In the genomic region with DNA sequence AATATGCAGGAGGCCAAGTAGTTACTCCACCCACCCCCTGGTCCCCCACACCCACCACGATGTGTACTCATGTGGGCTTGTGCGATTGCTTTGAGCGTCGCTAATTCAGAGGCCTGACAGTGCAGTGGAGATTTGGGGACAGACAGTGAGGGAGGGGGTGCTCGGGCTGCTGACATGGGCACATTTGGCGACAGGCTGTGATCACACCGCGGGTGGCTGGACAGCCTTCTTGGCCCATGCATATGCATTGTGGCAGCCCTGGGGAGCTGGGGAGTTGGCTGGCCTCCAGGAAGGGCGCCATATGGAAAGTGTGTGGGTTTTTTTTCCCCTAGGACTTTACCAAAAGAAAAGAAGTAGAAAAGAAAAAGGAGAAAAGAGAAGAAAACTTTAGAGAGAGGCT, we compare ENCODE assay signal across 17 cellular contexts.
DNase-seq lines count a peak whose midpoint lies in the region; ATAC-seq and TF ChIP-seq lines count a peak whose summit lies in the region.
"Had no signal": no experiment of that assay in that cellular context is flagged by ENCODE, and none has a peak within 500 bp of the region (broad histone marks: within the 10 kb centered on the region; RNA-seq: fewer than 3 reads in every experiment).

No MANE protein-coding gene starts in this region.

- no peak overlapping the region for H4K12ac ChIP-seq in trophoblast cell (ENCODE audit: low read depth, low read length)

- H3K4me2 ChIP-seq in SK-N-SH (no peak overlapping the region), GM23338 (no peak overlapping the region), trophoblast cell (ENCODE audit: low read length) (no peak overlapping the region)

- H3K9me2 ChIP-seq in SK-N-SH (no peaks in the 10 kb centered on the region), GM23338 (ENCODE audit: insufficient read depth) (0 out of 2 replicates have a peak, but pooled peaks cover 6% of the 10 kb centered on the region)

- H3K79me2 ChIP-seq in SK-N-SH (ENCODE audit: insufficient read depth) (no peaks in the 10 kb centered on the region), GM23338 (replicated peaks; ENCODE audit: insufficient read depth) (no peaks in the 10 kb centered on the region), trophoblast cell (ENCODE audit: control insufficient read depth, insufficient read depth, low read length, poor library complexity) (no peaks in the 10 kb centered on the region)

- H3K14ac ChIP-seq in trophoblast cell (ENCODE audit: low read length) = no peak overlapping the region

- 16% methylated on average over 9 of the region's 9 CpGs for WGBS in SK-N-SH (ENCODE audit: low lambda C conversion rate)
- no CpG with 5 or more reads among the region's 9 CpGs for WGBS in trophoblast cell (ENCODE audit: extremely low coverage, insufficient coverage, insufficient read length)

- no peak for TF ChIP-seq EP300 in SK-N-SH (IDR thresholded peaks at IDR 0.05; ENCODE audit: borderline replicate concordance in 1 of 2, low read depth in 1 of 2, low read length in 1 of 2)

- no peaks in the 10 kb centered on the region for H3K36me3 Mint-ChIP-seq in GM23338 (ENCODE audit: low read depth)
- no peaks in the 10 kb centered on the region for H3K36me3 Mint-ChIP-seq in chondrocyte (ENCODE audit: low read depth)
- H3K36me3 Mint-ChIP-seq: CD4-positive, CD25-positive, alpha-beta regulatory T cell; CD8-positive, alpha-beta memory T cell; IgD-negative memory B cell had no signal

- no peak for TF ChIP-seq CTCF in SK-N-SH (IDR thresholded peaks at IDR 0.05)
- no peak for TF ChIP-seq CTCF in GM23338 (conservative IDR thresholded peaks at IDR 0.05; ENCODE audit: low read depth in 2 of 2)
- no peak for TF ChIP-seq CTCF in chondrocyte (IDR thresholded peaks at IDR 0.05)

- H2BK12ac ChIP-seq in trophoblast cell (ENCODE audit: low read length) = no peak overlapping the region

- no peak overlapping the region for H3K27ac ChIP-seq in SK-N-SH (ENCODE audit: low read depth in 2 of 2, low read length in 1 of 2)
- no peak overlapping the region for H3K27ac ChIP-seq in GM23338 (ENCODE audit: low read depth)
- no peak overlapping the region for H3K27ac ChIP-seq in trophoblast cell (ENCODE audit: low read depth, low read length)

- H3K4me3 Mint-ChIP-seq in GM23338 (no peak overlapping the region), chondrocyte (ENCODE audit: unreplicated experiment) (no peak overlapping the region)
- H3K4me3 Mint-ChIP-seq: B cell; CD4-positive, CD25-positive, alpha-beta regulatory T cell; CD8-positive, alpha-beta memory T cell; H9; IgD-negative memory B cell had no signal

- TF ChIP-seq RAD21 in SK-N-SH (IDR thresholded peaks at IDR 0.05; ENCODE audit: low read length) = no peak

- no peak overlapping the region for H4K91ac ChIP-seq in trophoblast cell (ENCODE audit: low read depth, low read length)

- H3K23ac ChIP-seq in trophoblast cell (ENCODE audit: low read length) = no peak overlapping the region

- no peak overlapping the region for H3K9ac ChIP-seq in SK-N-SH
- H3K9ac ChIP-seq in trophoblast cell (ENCODE audit: low read length) = peak overlapping the region; percentile 10

- H2BK5ac ChIP-seq in trophoblast cell (ENCODE audit: low read depth, low read length, poor library complexity) = no peak overlapping the region

- H3F3A ChIP-seq in SK-N-SH (replicated peaks; ENCODE audit: insufficient read depth) = no peaks in the 10 kb centered on the region
- no peaks in the 10 kb centered on the region for H3F3A ChIP-seq in GM23338 (replicated peaks; ENCODE audit: low read depth)

- no peak overlapping the region for H2AK5ac ChIP-seq in trophoblast cell (ENCODE audit: low read length)

- H4K20me1 ChIP-seq in SK-N-SH (ENCODE audit: insufficient read depth) = no peaks in the 10 kb centered on the region
- no peaks in the 10 kb centered on the region for H4K20me1 ChIP-seq in GM23338 (replicated peaks; ENCODE audit: insufficient read depth)

- CTCF ChIA-PET in SK-N-SH (lab: Yijun Ruan, JAX) = interaction anchor here (0.7 kb wide), 1 partner anchor 11 kb away, joined by 3 read pairs; no protein-coding TSS in a partner anchor

- H2AFZ ChIP-seq in SK-N-SH (ENCODE audit: low read depth) = no peak overlapping the region
- H2AFZ ChIP-seq in GM23338 = 0 out of 2 replicates have a peak overlapping the region, but pooled peaks have one; percentile 18
- no peak overlapping the region for H2AFZ ChIP-seq in trophoblast cell (ENCODE audit: insufficient read depth, low read length, poor library complexity)

- H3K9me3 ChIP-seq in SK-N-SH = no peaks in the 10 kb centered on the region
- H3K9me3 ChIP-seq in trophoblast cell (ENCODE audit: insufficient read depth, low read depth, low read length) = peaks cover 1% of the 10 kb centered on the region

- H3K4me3 ChIP-seq in SK-N-SH (ENCODE audit: low read depth in 2 of 2, low read length in 1 of 2) (no peak overlapping the region), GM23338 (no peak overlapping the region), trophoblast cell (ENCODE audit: low read depth, low read length) (no peak overlapping the region)

- no peaks in the 10 kb centered on the region for H3K36me3 ChIP-seq in SK-N-SH (replicated peaks in 1 of 2; ENCODE audit: control insufficient read depth in 1 of 2, insufficient read depth in 2 of 2, low read length in 1 of 2)
- H3K36me3 ChIP-seq in GM23338 (ENCODE audit: insufficient read depth) = no peaks in the 10 kb centered on the region
- H3K36me3 ChIP-seq in trophoblast cell (ENCODE audit: control insufficient read depth in 1 of 2, insufficient read depth in 2 of 2, low read length in 2 of 2) = no peaks in the 10 kb centered on the region

- H3K27me3 Mint-ChIP-seq in GM23338 (ENCODE audit: insufficient read depth, low read depth, poor library complexity) (no peaks in the 10 kb centered on the region), chondrocyte (ENCODE audit: low read depth) (no peaks in the 10 kb centered on the region)
- H3K27me3 Mint-ChIP-seq: B cell; CD4-positive, CD25-positive, alpha-beta regulatory T cell; IgD-negative memory B cell had no signal

- H3K18ac ChIP-seq in trophoblast cell (ENCODE audit: low read length) = no peak overlapping the region

- POLR2A ChIA-PET in SK-N-SH (lab: Yijun Ruan, JAX) = no interaction called here

- H3K79me1 ChIP-seq in trophoblast cell (ENCODE audit: low read length) = no peaks in the 10 kb centered on the region

- H3K27me3 ChIP-seq in SK-N-SH (ENCODE audit: insufficient read depth) (no peaks in the 10 kb centered on the region), GM23338 (ENCODE audit: insufficient read depth) (no peaks in the 10 kb centered on the region), trophoblast cell (ENCODE audit: insufficient read depth, low read length) (no peaks in the 10 kb centered on the region)

- H3K4me1 Mint-ChIP-seq in GM23338 = peaks cover 9% of the 10 kb centered on the region
- H3K4me1 Mint-ChIP-seq in chondrocyte (ENCODE audit: low read depth) = no peaks in the 10 kb centered on the region
- H3K4me1 Mint-ChIP-seq: B cell; CD4-positive, CD25-positive, alpha-beta regulatory T cell; CD8-positive, alpha-beta memory T cell; IgD-negative memory B cell had no signal

- no peak for ATAC-seq in SK-N-SH treated with all-trans-retinoic acid at 6 μM for 48 hours
- no peak for ATAC-seq in GM23338
- ATAC-seq in GM18511 (IDR thresholded peaks at IDR 0.05; ENCODE audit: unreplicated experiment) = no peak
- ATAC-seq: HepG2 had no signal

- H3K27ac Mint-ChIP-seq in GM23338 (no peak overlapping the region), chondrocyte (ENCODE audit: unreplicated experiment) (no peak overlapping the region)
- H3K27ac Mint-ChIP-seq: B cell; CD4-positive, CD25-positive, alpha-beta regulatory T cell; CD8-positive, alpha-beta memory T cell; H9; IgD-negative memory B cell had no signal

- H3K9me3 Mint-ChIP-seq in GM23338 (no peaks in the 10 kb centered on the region; the same call in 2 of the 3 replicates), chondrocyte (ENCODE audit: low read depth) (peaks cover 2% of the 10 kb centered on the region)
- H3K9me3 Mint-ChIP-seq: H9 had no signal

- no peaks in the 10 kb centered on the region for H3K4me1 ChIP-seq in SK-N-SH (ENCODE audit: control insufficient read depth in 1 of 2, insufficient read depth in 2 of 2, low read depth in 1 of 2, low read length in 1 of 2)
- H3K4me1 ChIP-seq in GM23338 (ENCODE audit: insufficient read depth) = no peaks in the 10 kb centered on the region
- no peaks in the 10 kb centered on the region for H3K4me1 ChIP-seq in trophoblast cell (ENCODE audit: control insufficient read depth in 1 of 2, insufficient read depth in 2 of 2, low read length in 2 of 2)

- no peak overlapping the region for H2BK120ac ChIP-seq in trophoblast cell (ENCODE audit: insufficient read depth, low read length, poor library complexity)

- no peak overlapping the region for H4K8ac ChIP-seq in trophoblast cell (ENCODE audit: low read depth, low read length)

- H3K4ac ChIP-seq in trophoblast cell (ENCODE audit: low read depth, low read length) = no peak overlapping the region

- DNase-seq in SK-N-SH (peak; percentile 9), GM23338 (ENCODE audit: low spot score) (no peak), cerebellar cortex (ENCODE audit: low spot score) (peak; percentile 76), trophoblast cell (no peak), chondrocyte (ENCODE audit: low spot score) (no peak)
- DNase-seq: CD4-positive, CD25-positive, alpha-beta regulatory T cell; CD8-positive, alpha-beta memory T cell; COR-L47; DMS153; DMS79; GF-D8; H9 had no signal

TF ChIP-seq in SK-N-SH, 30 proteins besides CTCF, POLR2A, EP300 and RAD21 (continues in another document):
- TF ChIP-seq TCF12 (IDR thresholded peaks at IDR 0.05) = no peak
- no peak for TF ChIP-seq FOXM1 (IDR thresholded peaks at IDR 0.05; ENCODE audit: low read depth)

TF ChIP-seq in SK-N-SH treated with all-trans-retinoic acid at 6 μM for 48 hours, 23 proteins besides CTCF, POLR2A, EP300 and RAD21 (continues in another document):
- TF ChIP-seq ISL1 (CRISPR knock-in tag; IDR thresholded peaks at IDR 0.05) (no peak), SNAI2 (CRISPR knock-in tag; IDR thresholded peaks at IDR 0.05) (no peak)

TF ChIP-seq in GM23338, 12 proteins besides CTCF, POLR2A, EP300 and RAD21 (continues in another document):
- TF ChIP-seq JUNB (IDR thresholded peaks at IDR 0.05; ENCODE audit: unreplicated experiment) (no peak), ZNF331 (CRISPR knock-in tag; IDR thresholded peaks at IDR 0.05; ENCODE audit: low read depth) (no peak)

Comparison
In these comparisons a context has a peak if more than half of its experiments do, and no peak if none do; other contexts are left out.
1. DNase-seq: peak in SK-N-SH (single experiment) and cerebellar cortex (single experiment); none in GM23338 (single experiment), trophoblast cell (0 of 2) and chondrocyte (single experiment).